Comparison of ENCODE assay signal across 8 cellular contexts in genomic region chr7:140478361-140479061, GRCh38. TPM values are rescaled to one million over a fixed set of nuclear protein-coding genes. Genes with fewer than 3 reads are reported as not detected.
DNase-seq lines count a peak whose midpoint lies in the region; ATAC-seq lines count a peak whose summit lies in the region.

No MANE protein-coding gene starts in this region.

- no peaks in the 10 kb centered on the region for H3K27me3 ChIP-seq in ectodermal cell (ENCODE audit: control insufficient read depth, insufficient read depth, low read length, poor library complexity, severe bottlenecking)

- no peaks in the 10 kb centered on the region for H3K4me1 ChIP-seq in ectodermal cell (ENCODE audit: control insufficient read depth, insufficient read depth, low read length)

- H3K4me3 ChIP-seq in ectodermal cell (ENCODE audit: insufficient read depth, low read depth, low read length): peak overlapping the region; percentile 97

- 0% methylated on average over 64 of the region's 64 CpGs for WGBS in ectodermal cell, 2 experiments

- peak; percentile 14 for ATAC-seq in HG02840 (IDR thresholded peaks at IDR 0.05; ENCODE audit: low FRiP score, unreplicated experiment)

- peak; percentile 62 to 80 for DNase-seq in NCI-H2081 (lab: John Stamatoyannopoulos, UW)
- no peak for DNase-seq in NCI-H2081 treated with DMSO at 0.1 percent for 48 hours (lab: John Stamatoyannopoulos, UW)
- DNase-seq in NCI-H146 (lab: John Stamatoyannopoulos, UW): peak; percentile 85
- DNase-seq in activated CD4-positive, alpha-beta T cell treated with anti-CD3 and anti-CD28 coated beads for 24 hours (ENCODE audit: low read depth in 2 of 2): peak; percentile 7 to 31
- DNase-seq in lung microvascular endothelial cell (ENCODE audit: low read depth in 2 of 2): peak; percentile 46 to 55
- peak; percentile 9 for DNase-seq in stimulated activated CD8-positive, alpha-beta memory T cell treated with anti-CD3 and anti-CD28 coated beads, Interleukin-12 subunit alpha, Interleukin-12 subunit beta, amount 100 ng/mL, for 1 hour (ENCODE audit: low read depth)

- no peaks in the 10 kb centered on the region for H3K36me3 ChIP-seq in ectodermal cell (ENCODE audit: control insufficient read depth, insufficient read depth, low read length)

- H3K9me3 ChIP-seq in ectodermal cell (ENCODE audit: control insufficient read depth, low read length): no peaks in the 10 kb centered on the region

- H3K27ac ChIP-seq in ectodermal cell (ENCODE audit: insufficient read depth, low read depth, low read length, poor library complexity, severe bottlenecking): peak overlapping the region; percentile 88

RNA-seq across cellular contexts. Expression of gene MKRN1, which starts 0.8 kb away (rescaled TPM):
- polyA plus RNA-seq in ectodermal cell (2013, experiment 1 of 4): 60.6 TPM
- 63.1 TPM for polyA plus RNA-seq in ectodermal cell (2013, experiment 2 of 4)
- polyA plus RNA-seq in ectodermal cell (2013, experiment 3 of 4): 51.8 TPM
- 66.1 TPM for polyA plus RNA-seq in ectodermal cell (2013, experiment 4 of 4)
- total RNA-seq in lung microvascular endothelial cell: 35.1 and 39.1 TPM in 2 replicates
